In genomic region chr3:177337548-177338331, GRCh38 we compare ENCODE assay signal across 8 cellular contexts.
DNase-seq lines count a peak whose midpoint lies in the region; ATAC-seq lines count a peak whose summit lies in the region.

No MANE protein-coding gene starts in this region.

- peak; percentile 74 for DNase-seq in ELR (ENCODE audit: low read depth)
- peak; percentile 39 for DNase-seq in LoVo (ENCODE audit: low spot score)
- peak; percentile 66 to 67 for DNase-seq in activated naive CD4-positive, alpha-beta T cell treated with anti-CD3 and anti-CD28 coated beads, Interleukin-2, amount 50 U/mL, for 72 hours (ENCODE audit: low spot score in 2 of 2)
- DNase-seq in renal cortical epithelial cell (ENCODE audit: low read depth), result peak; percentile 71
- DNase-seq in SKM-1 (lab: John Stamatoyannopoulos, UW; ENCODE audit: unreplicated experiment), result no peak
- DNase-seq in effector CD8-positive, alpha-beta T cell (lab: John Stamatoyannopoulos, UW), result no peak
- DNase-seq in NCI-H774 (lab: John Stamatoyannopoulos, UW), result no peak

- peaks cover 0 to 8% of the 10 kb centered on the region in 2 donors for H3K36me3 Mint-ChIP-seq in activated naive CD4-positive, alpha-beta T cell treated with anti-CD3 and anti-CD28 coated beads, Interleukin-2, amount 50 U/mL, for 72 hours

- ATAC-seq in GM21528 (IDR thresholded peaks at IDR 0.05; ENCODE audit: low FRiP score, unreplicated experiment), result peak; percentile 84
- peak; percentile 94 to 97 for ATAC-seq in activated naive CD4-positive, alpha-beta T cell treated with anti-CD3 and anti-CD28 coated beads, Interleukin-2, amount 50 U/mL, for 72 hours

- H3K9me3 Mint-ChIP-seq in activated naive CD4-positive, alpha-beta T cell treated with anti-CD3 and anti-CD28 coated beads, Interleukin-2, amount 50 U/mL, for 72 hours, result no peaks in the 10 kb centered on the region

- H3K27ac Mint-ChIP-seq in activated naive CD4-positive, alpha-beta T cell treated with anti-CD3 and anti-CD28 coated beads, Interleukin-2, amount 50 U/mL, for 72 hours, result peak overlapping the region; percentile 69 to 85

Comparison
In these comparisons a context has a peak if more than half of its experiments do, and no peak if none do; other contexts are left out.
1. DNase-seq: peak in ELR (single experiment), LoVo (single experiment), activated naive CD4-positive, alpha-beta T cell treated with anti-CD3 and anti-CD28 coated beads, Interleukin-2, amount 50 U/mL, for 72 hours (2 of 2) and renal cortical epithelial cell (single experiment); none in SKM-1 (single experiment), effector CD8-positive, alpha-beta T cell (single experiment) and NCI-H774 (single experiment).